In the genomic region with DNA sequence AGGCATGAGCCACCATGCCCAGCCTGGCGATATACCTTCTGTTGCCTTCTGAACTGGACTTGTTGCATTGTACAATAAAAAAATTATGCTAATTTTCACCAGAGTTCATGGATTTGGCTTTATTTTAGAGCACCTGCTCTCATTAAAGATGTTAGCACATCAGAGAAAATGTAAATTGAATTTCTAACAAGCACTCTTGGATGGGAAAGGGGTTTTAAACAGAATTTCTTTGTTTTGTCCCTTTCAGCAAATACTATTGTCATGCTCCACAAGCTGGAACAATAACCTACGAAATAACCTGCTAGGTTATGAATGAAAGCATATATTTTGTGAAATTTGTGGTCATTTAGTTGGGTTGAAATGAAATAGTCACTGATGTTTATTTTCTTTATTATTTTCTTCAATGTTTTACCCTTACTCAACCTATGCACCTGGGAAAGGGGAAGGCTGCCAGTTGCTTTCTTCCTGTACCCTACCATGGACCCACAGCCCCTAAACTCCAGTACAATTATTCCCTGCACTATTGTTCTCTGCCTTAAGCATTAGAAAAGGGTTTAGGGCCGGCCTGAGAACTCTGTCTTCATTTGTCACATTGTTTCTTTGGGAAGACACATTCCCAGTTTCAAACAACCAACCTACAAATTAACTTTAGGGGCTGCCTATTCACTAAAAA, we compare ENCODE assay signal across 19 cellular contexts.
"Had no signal": no experiment of that assay in that cellular context is flagged by ENCODE, and none has a peak within 500 bp of the region (broad histone marks: within the 10 kb centered on the region; RNA-seq: fewer than 3 reads in every experiment).

No MANE protein-coding gene starts in this region.

- H3K4me1 ChIP-seq: esophagus squamous epithelium, lower lobe of right lung, pancreas, tibial nerve, upper lobe of left lung had no signal

- H3K4me3 ChIP-seq: esophagus squamous epithelium, lower lobe of right lung, pancreas, right lobe of liver, thoracic aorta, tibial nerve, upper lobe of left lung had no signal

- H3K4me3 Mint-ChIP-seq: effector memory CD8-positive, alpha-beta T cell; naive thymus-derived CD8-positive, alpha-beta T cell; nephron progenitor cell; stimulated activated naive B cell treated with anti-CD40 and anti-IgM and Interleukin-4, amounts not matched to agents 10 μg/mL and 1 μg/mL and 100 μg/mL, for 72 hours; stimulated activated naive CD8-positive, alpha-beta T cell treated with anti-CD3 and anti-CD28 coated beads, Interleukin-15, Interleukin-2, amounts not matched to agents 100 ng/mL and 50 ng/mL, for 24 hours had no signal

- H3K9me3 Mint-ChIP-seq: effector memory CD8-positive, alpha-beta T cell; naive thymus-derived CD8-positive, alpha-beta T cell; nephron progenitor cell; stimulated activated naive B cell treated with anti-CD40 and anti-IgM and Interleukin-4, amounts not matched to agents 10 μg/mL and 1 μg/mL and 100 μg/mL, for 72 hours; stimulated activated naive CD8-positive, alpha-beta T cell treated with anti-CD3 and anti-CD28 coated beads, Interleukin-15, Interleukin-2, amounts not matched to agents 100 ng/mL and 50 ng/mL, for 24 hours had no signal

- H3K36me3 Mint-ChIP-seq: naive thymus-derived CD8-positive, alpha-beta T cell had no signal

- DNase-seq: cortex of kidney; effector memory CD8-positive, alpha-beta T cell; erythroblast; esophagus squamous epithelium; left ventricle myocardium superior; lower lobe of right lung; naive thymus-derived CD8-positive, alpha-beta T cell; nephron progenitor cell; pancreas; right lobe of liver; small intestine; stimulated activated CD4-positive, alpha-beta T cell treated with anti-CD3 and anti-CD28 coated beads, Interleukin-15, amount 100 ng/mL, for 24 hours; stimulated activated CD4-positive, alpha-beta T cell treated with anti-CD3 and anti-CD28 coated beads, Interleukin-2, amount 100 ng/mL, for 48 hours; upper lobe of left lung had no signal

- H3K27me3 Mint-ChIP-seq: effector memory CD8-positive, alpha-beta T cell; stimulated activated naive B cell treated with anti-CD40 and anti-IgM and Interleukin-4, amounts not matched to agents 10 μg/mL and 1 μg/mL and 100 μg/mL, for 72 hours; stimulated activated naive CD8-positive, alpha-beta T cell treated with anti-CD3 and anti-CD28 coated beads, Interleukin-15, Interleukin-2, amounts not matched to agents 100 ng/mL and 50 ng/mL, for 24 hours had no signal

- H3K36me3 ChIP-seq: esophagus squamous epithelium, lower lobe of right lung, neutrophil, pancreas, right lobe of liver, thoracic aorta, upper lobe of left lung had no signal

- ATAC-seq: effector memory CD8-positive, alpha-beta T cell; left ventricle myocardium superior; lower lobe of right lung; naive thymus-derived CD8-positive, alpha-beta T cell; pancreas had no signal

- H3K27ac Mint-ChIP-seq: effector memory CD8-positive, alpha-beta T cell; naive thymus-derived CD8-positive, alpha-beta T cell; nephron progenitor cell; stimulated activated naive B cell treated with anti-CD40 and anti-IgM and Interleukin-4, amounts not matched to agents 10 μg/mL and 1 μg/mL and 100 μg/mL, for 72 hours; stimulated activated naive CD8-positive, alpha-beta T cell treated with anti-CD3 and anti-CD28 coated beads, Interleukin-15, Interleukin-2, amounts not matched to agents 100 ng/mL and 50 ng/mL, for 24 hours had no signal

- H3K27me3 ChIP-seq: esophagus squamous epithelium, neutrophil, pancreas, right lobe of liver, tibial nerve, upper lobe of left lung had no signal

- H3K4me1 Mint-ChIP-seq: nephron progenitor cell had no signal

- H3K27ac ChIP-seq: esophagus squamous epithelium, lower lobe of right lung, neutrophil, pancreas, right lobe of liver, thoracic aorta, tibial nerve, upper lobe of left lung had no signal

- H3K9me3 ChIP-seq: esophagus squamous epithelium, lower lobe of right lung, neutrophil, pancreas, right lobe of liver, thoracic aorta, tibial nerve, upper lobe of left lung had no signal
